Comparison of ENCODE assay signal across 16 cellular contexts in the genomic region with DNA sequence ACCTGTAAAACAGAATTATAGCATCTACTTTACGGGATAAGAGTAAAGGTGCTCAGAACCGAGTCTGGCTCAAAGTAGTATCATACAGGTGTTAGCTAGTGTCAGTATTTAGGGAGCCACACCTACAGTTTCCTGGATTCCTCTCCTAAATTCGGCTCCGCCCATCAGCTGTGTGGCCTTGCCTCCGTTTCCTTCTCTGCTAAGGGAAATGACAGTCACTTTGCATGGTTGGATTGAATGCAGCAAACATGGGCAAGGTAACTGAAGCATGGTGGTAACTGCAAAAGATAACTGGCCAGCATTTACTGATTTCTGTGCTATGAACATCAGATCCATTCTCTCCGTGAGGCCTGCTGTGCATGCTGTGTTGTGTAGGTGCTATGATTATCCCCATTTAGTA. TPM values are rescaled to one million over a fixed set of nuclear protein-coding genes. Genes with fewer than 3 reads are reported as not detected.
DNase-seq lines count a peak whose midpoint lies in the region; ATAC-seq, FAIRE-seq and TF ChIP-seq lines count a peak whose summit lies in the region.
"Had no signal": no experiment of that assay in that cellular context is flagged by ENCODE, and none has a peak within 500 bp of the region (broad histone marks: within the 10 kb centered on the region; RNA-seq: fewer than 3 reads in every experiment).

No MANE protein-coding gene starts in this region.

- no peaks in the 10 kb centered on the region for H3K36me3 ChIP-seq in CD4-positive, alpha-beta memory T cell (ENCODE audit: insufficient read depth, low read length)
- H3K36me3 ChIP-seq in naive thymus-derived CD4-positive, alpha-beta T cell (ENCODE audit: control insufficient read depth in 2 of 3, insufficient read depth in 3 of 3, low read length in 3 of 3), result no peaks in the 10 kb centered on the region

- intact Hi-C loops in CD4-positive, alpha-beta memory T cell (cut with micrococcal nuclease), result loop anchor here (5.0 kb wide), 1 partner anchor 35 kb away; no protein-coding TSS in a partner anchor
- intact Hi-C loops in activated T-helper 1 cell treated with anti-CD3 and anti-CD28 coated beads, Interleukin-12 subunit alpha, Interleukin-12 subunit beta, Interleukin-2, Interleukin-4 antibody, amounts not matched to agents 30 ng/mL and 10 ng/mL and 1 ng/mL, durations not matched to agents 14 hours and 24 hours and 36 hours (cut with micrococcal nuclease), result loop anchor here (5.0 kb wide), 3 partner anchors 170 to 470 kb away; a partner anchor contains a TSS
- intact Hi-C loops in naive thymus-derived CD4-positive, alpha-beta T cell (cut with micrococcal nuclease), result loop anchor here (5.0 kb wide), 2 partner anchors 355 to 605 kb away; a partner anchor contains a TSS

- H3K9me3 Mint-ChIP-seq in CD4-positive, alpha-beta memory T cell, result peaks cover 0 to 2% (median 0%) of the 10 kb centered on the region in 8 donors
- H3K9me3 Mint-ChIP-seq in activated T-helper 1 cell treated with anti-CD3 and anti-CD28 coated beads, Interleukin-12 subunit alpha, Interleukin-12 subunit beta, Interleukin-2, Interleukin-4 antibody, amounts not matched to agents 30 ng/mL and 10 ng/mL and 1 ng/mL, durations not matched to agents 14 hours and 24 hours and 36 hours, result no peaks in the 10 kb centered on the region
- H3K9me3 Mint-ChIP-seq in naive thymus-derived CD4-positive, alpha-beta T cell, result peaks cover 0 to 5% (median 0%) of the 10 kb centered on the region in 11 donors

- WGBS in A549 (ENCODE audit: missing lambda C conversion rate), result 82% methylated on average over 6 of the region's 6 CpGs

- no peak for TF ChIP-seq RAD21 in A549 (conservative IDR thresholded peaks at IDR 0.05 in 1 of 2, IDR thresholded peaks at IDR 0.05 in 1 of 2)

- H3K36me3 Mint-ChIP-seq in CD4-positive, alpha-beta memory T cell, result peaks cover 8 to 14% of the 10 kb centered on the region in 2 donors
- peaks cover 23% of the 10 kb centered on the region for H3K36me3 Mint-ChIP-seq in activated T-helper 1 cell treated with anti-CD3 and anti-CD28 coated beads, Interleukin-12 subunit alpha, Interleukin-12 subunit beta, Interleukin-2, Interleukin-4 antibody, amounts not matched to agents 30 ng/mL and 10 ng/mL and 1 ng/mL, durations not matched to agents 14 hours and 24 hours and 36 hours (ENCODE audit: low read depth)
- H3K36me3 Mint-ChIP-seq in naive thymus-derived CD4-positive, alpha-beta T cell, result peaks cover 0 to 39% (median 10%) of the 10 kb centered on the region in 5 donors

- no peaks in the 10 kb centered on the region for H3K27me3 ChIP-seq in CD4-positive, alpha-beta memory T cell (ENCODE audit: insufficient read depth, low read length)
- no peaks in the 10 kb centered on the region for H3K27me3 ChIP-seq in naive thymus-derived CD4-positive, alpha-beta T cell (ENCODE audit: control insufficient read depth in 2 of 2, insufficient read depth in 2 of 2, low read length in 2 of 2)

- CTCF ChIA-PET in A549 (lab: Yijun Ruan, JAX), result interaction anchor here (0.6 kb wide), 1 partner anchor 80 kb away, joined by 3 read pairs; no protein-coding TSS in a partner anchor
- CTCF ChIA-PET in CD4-positive, alpha-beta memory T cell (lab: Charles Lee; ENCODE audit: partially characterized antibody), result interaction anchor here (1.1 to 3.4 kb wide), 3 partner anchors 19 to 80 kb away, joined by 3 to 15 read pairs (median 7); no protein-coding TSS in a partner anchor
- CTCF ChIA-PET in naive thymus-derived CD4-positive, alpha-beta T cell (lab: Charles Lee), result interaction anchor here (2.0 kb wide), 1 partner anchor 19 kb away, joined by 6 read pairs; no protein-coding TSS in a partner anchor

- peak overlapping the region; percentile 70 to 88 (median 80) for H3K4me3 Mint-ChIP-seq in CD4-positive, alpha-beta memory T cell
- H3K4me3 Mint-ChIP-seq in activated T-helper 1 cell treated with anti-CD3 and anti-CD28 coated beads, Interleukin-12 subunit alpha, Interleukin-12 subunit beta, Interleukin-2, Interleukin-4 antibody, amounts not matched to agents 30 ng/mL and 10 ng/mL and 1 ng/mL, durations not matched to agents 14 hours and 24 hours and 36 hours, result peak overlapping the region; percentile 81
- peak overlapping the region; percentile 73 to 91 (median 84) for H3K4me3 Mint-ChIP-seq in naive thymus-derived CD4-positive, alpha-beta T cell

- TF ChIP-seq EP300 in A549 (IDR thresholded peaks at IDR 0.05), result no peak

- TF ChIP-seq POLR2A in A549 (IDR thresholded peaks at IDR 0.05; ENCODE audit: low read length), result no peak

- no peaks in the 10 kb centered on the region for H3K9me3 ChIP-seq in A549
- H3K9me3 ChIP-seq in CD4-positive, alpha-beta memory T cell (ENCODE audit: control insufficient read depth in 1 of 2, low read length in 2 of 2), result no peaks in the 10 kb centered on the region
- no peaks in the 10 kb centered on the region for H3K9me3 ChIP-seq in naive thymus-derived CD4-positive, alpha-beta T cell (ENCODE audit: control insufficient read depth in 2 of 3, low read length in 3 of 3)

- H3K27ac ChIP-seq in A549, result no peak overlapping the region
- H3K27ac ChIP-seq in CD4-positive, alpha-beta memory T cell (ENCODE audit: low read depth, low read length), result peak overlapping the region; percentile 95
- H3K27ac ChIP-seq in naive thymus-derived CD4-positive, alpha-beta T cell (ENCODE audit: low read depth, low read length), result peak overlapping the region; percentile 99
- H3K27ac ChIP-seq: PC-9 had no signal

- H3K4me3 ChIP-seq in A549, result no peak overlapping the region
- peak overlapping the region; percentile 65 to 68 for H3K4me3 ChIP-seq in CD4-positive, alpha-beta memory T cell (ENCODE audit: low read length in 2 of 2)
- H3K4me3 ChIP-seq in naive thymus-derived CD4-positive, alpha-beta T cell (ENCODE audit: low read length), result peak overlapping the region; percentile 53
- H3K4me3 ChIP-seq: PC-9 had no signal

- H3K4me1 Mint-ChIP-seq in CD4-positive, alpha-beta memory T cell, result peaks cover 47 to 86% (median 69%) of the 10 kb centered on the region in 4 donors
- H3K4me1 Mint-ChIP-seq in activated T-helper 1 cell treated with anti-CD3 and anti-CD28 coated beads, Interleukin-12 subunit alpha, Interleukin-12 subunit beta, Interleukin-2, Interleukin-4 antibody, amounts not matched to agents 30 ng/mL and 10 ng/mL and 1 ng/mL, durations not matched to agents 14 hours and 24 hours and 36 hours (ENCODE audit: low read depth), result peaks cover 70% of the 10 kb centered on the region
- H3K4me1 Mint-ChIP-seq in naive thymus-derived CD4-positive, alpha-beta T cell, result peaks cover 36 to 80% (median 73%) of the 10 kb centered on the region in 7 donors

- ATAC-seq in A549, result no peak
- no peak for ATAC-seq in naive thymus-derived CD4-positive, alpha-beta T cell
- no peak for ATAC-seq in HG02981 (IDR thresholded peaks at IDR 0.05; ENCODE audit: unreplicated experiment)
- no peak for ATAC-seq in HG03025 (IDR thresholded peaks at IDR 0.05; ENCODE audit: low FRiP score, unreplicated experiment)
- ATAC-seq in GM18519 (IDR thresholded peaks at IDR 0.05; ENCODE audit: low FRiP score, unreplicated experiment), result no peak
- ATAC-seq: right cardiac atrium had no signal

- POLR2A ChIA-PET in A549 (lab: Yijun Ruan, JAX), result interaction anchor here (0.7 to 0.9 kb wide), 2 partner anchors 37 to 82 kb away, joined by 3 to 7 read pairs; a partner anchor contains a TSS
- POLR2A ChIA-PET in CD4-positive, alpha-beta memory T cell (lab: Charles Lee; ENCODE audit: partially characterized antibody), result interaction anchor here (0.9 to 3.2 kb wide), 17 partner anchors 9 to 589 kb away, joined by 3 to 17 read pairs (median 8); a partner anchor contains a TSS
- POLR2A ChIA-PET in naive thymus-derived CD4-positive, alpha-beta T cell (lab: Charles Lee), result interaction anchor here (0.6 to 2.8 kb wide), 11 partner anchors 9 to 698 kb away, joined by 3 to 20 read pairs (median 4); a partner anchor contains a TSS

- peak overlapping the region; percentile 73 to 92 (median 91) for H3K27ac Mint-ChIP-seq in CD4-positive, alpha-beta memory T cell
- peak overlapping the region; percentile 85 for H3K27ac Mint-ChIP-seq in activated T-helper 1 cell treated with anti-CD3 and anti-CD28 coated beads, Interleukin-12 subunit alpha, Interleukin-12 subunit beta, Interleukin-2, Interleukin-4 antibody, amounts not matched to agents 30 ng/mL and 10 ng/mL and 1 ng/mL, durations not matched to agents 14 hours and 24 hours and 36 hours
- peak overlapping the region; percentile 78 to 96 (median 88) for H3K27ac Mint-ChIP-seq in naive thymus-derived CD4-positive, alpha-beta T cell

- peak overlapping the region; percentile 97; the same call in 2 of the 3 replicates for H3K4me2 ChIP-seq in A549
- H3K4me2 ChIP-seq: PC-9 had no signal

- FAIRE-seq in A549 (lab: Jason Lieb, UNC), result no peak

- no peaks in the 10 kb centered on the region for H3K27me3 Mint-ChIP-seq in CD4-positive, alpha-beta memory T cell
- no peaks in the 10 kb centered on the region for H3K27me3 Mint-ChIP-seq in activated T-helper 1 cell treated with anti-CD3 and anti-CD28 coated beads, Interleukin-12 subunit alpha, Interleukin-12 subunit beta, Interleukin-2, Interleukin-4 antibody, amounts not matched to agents 30 ng/mL and 10 ng/mL and 1 ng/mL, durations not matched to agents 14 hours and 24 hours and 36 hours (ENCODE audit: insufficient read depth)
- no peaks in the 10 kb centered on the region for H3K27me3 Mint-ChIP-seq in naive thymus-derived CD4-positive, alpha-beta T cell

- peaks cover 29% of the 10 kb centered on the region; the same call in 2 of the 3 replicates for H3K4me1 ChIP-seq in A549
- H3K4me1 ChIP-seq in CD4-positive, alpha-beta memory T cell (ENCODE audit: insufficient read depth, low read length), result peaks cover 80% of the 10 kb centered on the region
- peaks cover 62 to 64% of the 10 kb centered on the region in 2 donors for H3K4me1 ChIP-seq in naive thymus-derived CD4-positive, alpha-beta T cell (ENCODE audit: control insufficient read depth in 2 of 2, insufficient read depth in 2 of 2, low read length in 2 of 2)

- DNase-seq in A549 (ENCODE audit: low read depth in 1 of 2, low spot score in 1 of 2), result no peak
- DNase-seq in CD4-positive, alpha-beta memory T cell, result peak in 3 of 5 donors; percentile 25 to 28 (median 26)
- peak; percentile 19 for DNase-seq in activated T-helper 1 cell treated with anti-CD3 and anti-CD28 coated beads, Interleukin-12 subunit alpha, Interleukin-12 subunit beta, Interleukin-2, Interleukin-4 antibody, amounts not matched to agents 30 ng/mL and 10 ng/mL and 1 ng/mL, durations not matched to agents 14 hours and 24 hours and 36 hours (ENCODE audit: low spot score)
- peak in 6 of 9 donors; percentile 15 to 54 (median 28) for DNase-seq in naive thymus-derived CD4-positive, alpha-beta T cell
- DNase-seq in nucleus accumbens (lab: John Stamatoyannopoulos, UW), result no peak
- DNase-seq: activated CD4-positive, alpha-beta T cell treated with anti-CD3 and anti-CD28 coated beads for 1 hour; GDM1; NCI-H226; PC-9; right cardiac atrium had no signal

- TF ChIP-seq CTCF in A549 (IDR thresholded peaks at IDR 0.05), result no peak

RNA-seq across cellular contexts. Expression of a gene that starts 2.8 kb away (rescaled TPM):
- 2.7 and 3.0 TPM in 2 replicates for polyA plus RNA-seq in A549 (2011; rRNA removed)
- 1.9 and 2.7 TPM in 2 replicates for polyA plus RNA-seq in A549 (2012; cell fraction: cytosol; rRNA removed)
- 3.5 and 3.7 TPM in 2 replicates for polyA plus RNA-seq in A549 (2012; cell fraction: nucleus; rRNA removed)
- 3.5 to 6.1 TPM (median 5.2 TPM) in 3 replicates for polyA plus RNA-seq in A549 (2017; fragmentation: RNase III; extraction: RNeasy Plus Mini Kit Qiagen cat#74134 plus additional on column Dnase treatment)
- 1.8 and 2.4 TPM in 2 replicates for polyA minus RNA-seq in A549 (2011; rRNA and poly(A)+ RNA removed)
- 10 to 100 TPM; 17.4 to 17.7 TPM for total RNA-seq in CD4-positive, alpha-beta memory T cell
- 10 to 100 TPM in 1 of 2 donors, 1 to 10 TPM in 1; 4.8 to 10.7 TPM for polyA plus RNA-seq in CD4-positive, alpha-beta memory T cell
- 6.5 and 6.9 TPM in 2 replicates for total RNA-seq in activated T-helper 1 cell treated with anti-CD3 and anti-CD28 coated beads, Interleukin-12 subunit alpha, Interleukin-12 subunit beta, Interleukin-2, Interleukin-4 antibody, amounts not matched to agents 30 ng/mL and 10 ng/mL and 1 ng/mL, durations not matched to agents 14 hours and 24 hours and 36 hours
- total RNA-seq in naive thymus-derived CD4-positive, alpha-beta T cell, result 10 to 100 TPM in 3 of 5 experiments, 1 to 10 TPM in 2; 8.9 to 16.3 (median 12.3) TPM
- 1 to 10 TPM; 9.1 to 9.5 TPM for polyA plus RNA-seq in naive thymus-derived CD4-positive, alpha-beta T cell

RNA-seq across cellular contexts. Expression of a gene that starts 7.9 kb away (rescaled TPM):
- 0.13 and 0.21 TPM in 2 replicates for polyA plus RNA-seq in A549 (2011; rRNA removed)
- polyA plus RNA-seq in A549 (2012; cell fraction: cytosol; rRNA removed), result 0.05 and 0.12 TPM in 2 replicates
- 0.07 and 0.11 TPM in 2 replicates for polyA plus RNA-seq in A549 (2012; cell fraction: nucleus; rRNA removed)
- 0.04 to 0.13 TPM (median 0.13 TPM) in 3 replicates for polyA plus RNA-seq in A549 (2017; fragmentation: RNase III; extraction: RNeasy Plus Mini Kit Qiagen cat#74134 plus additional on column Dnase treatment)
- 0.12 and 0.29 TPM in 2 replicates for polyA minus RNA-seq in A549 (2011; rRNA and poly(A)+ RNA removed)
- 1 to 10 TPM; 3.5 to 4.3 TPM for total RNA-seq in CD4-positive, alpha-beta memory T cell
- polyA plus RNA-seq in CD4-positive, alpha-beta memory T cell, result 1 to 10 TPM in 1 of 2 donors, under 1 TPM in 1; 1.00 to 2.2 TPM
- total RNA-seq in activated T-helper 1 cell treated with anti-CD3 and anti-CD28 coated beads, Interleukin-12 subunit alpha, Interleukin-12 subunit beta, Interleukin-2, Interleukin-4 antibody, amounts not matched to agents 30 ng/mL and 10 ng/mL and 1 ng/mL, durations not matched to agents 14 hours and 24 hours and 36 hours, result 14.3 and 14.4 TPM in 2 replicates
- 10 to 100 TPM in 1 of 5 experiments, 1 to 10 TPM in 2, under 1 TPM in 2; 0.50 to 25.3 (median 1.7) TPM for total RNA-seq in naive thymus-derived CD4-positive, alpha-beta T cell
- under 1 TPM; 0.35 to 0.41 TPM for polyA plus RNA-seq in naive thymus-derived CD4-positive, alpha-beta T cell
- total RNA-seq: HT-29, PC-9 had no signal

RNA-seq across cellular contexts. Expression of a gene that starts 31.0 kb away (rescaled TPM):
- not detected in 2 replicates for polyA plus RNA-seq in A549 (2011; rRNA removed)
- not detected in 2 replicates for polyA plus RNA-seq in A549 (2012; cell fraction: cytosol; rRNA removed)
- polyA plus RNA-seq in A549 (2012; cell fraction: nucleus; rRNA removed), result not detected in 2 replicates
- polyA plus RNA-seq in A549 (2017; fragmentation: RNase III; extraction: RNeasy Plus Mini Kit Qiagen cat#74134 plus additional on column Dnase treatment), result not detected in 3 replicates
- not detected in 2 replicates for polyA minus RNA-seq in A549 (2011; rRNA and poly(A)+ RNA removed)
- total RNA-seq in CD4-positive, alpha-beta memory T cell, result not detected
- polyA plus RNA-seq in CD4-positive, alpha-beta memory T cell, result not detected
- not detected in 2 replicates for total RNA-seq in activated T-helper 1 cell treated with anti-CD3 and anti-CD28 coated beads, Interleukin-12 subunit alpha, Interleukin-12 subunit beta, Interleukin-2, Interleukin-4 antibody, amounts not matched to agents 30 ng/mL and 10 ng/mL and 1 ng/mL, durations not matched to agents 14 hours and 24 hours and 36 hours
- not detected for total RNA-seq in naive thymus-derived CD4-positive, alpha-beta T cell
- polyA plus RNA-seq in naive thymus-derived CD4-positive, alpha-beta T cell, result not detected
- total RNA-seq: HT-29, kidney epithelial cell, PC-9, right cardiac atrium, temporal lobe had no signal
- polyA plus RNA-seq: right cardiac atrium had no signal

RNA-seq across cellular contexts. Expression of a gene that starts 37.2 kb away (rescaled TPM):
- polyA plus RNA-seq in A549 (2011; rRNA removed), result 8.8 and 11.4 TPM in 2 replicates
- polyA plus RNA-seq in A549 (2012; cell fraction: cytosol; rRNA removed), result 8.6 and 11.7 TPM in 2 replicates
- polyA plus RNA-seq in A549 (2012; cell fraction: nucleus; rRNA removed), result 30.3 and 36.7 TPM in 2 replicates
- polyA plus RNA-seq in A549 (2017; fragmentation: RNase III; extraction: RNeasy Plus Mini Kit Qiagen cat#74134 plus additional on column Dnase treatment), result 10.8 to 11.8 TPM (median 10.9 TPM) in 3 replicates
- polyA minus RNA-seq in A549 (2011; rRNA and poly(A)+ RNA removed), result 9.1 and 16.9 TPM in 2 replicates
- total RNA-seq in CD4-positive, alpha-beta memory T cell, result 10 to 100 TPM; 27.1 to 27.7 TPM
- polyA plus RNA-seq in CD4-positive, alpha-beta memory T cell, result 10 to 100 TPM; 22.6 to 33.1 TPM
- total RNA-seq in activated T-helper 1 cell treated with anti-CD3 and anti-CD28 coated beads, Interleukin-12 subunit alpha, Interleukin-12 subunit beta, Interleukin-2, Interleukin-4 antibody, amounts not matched to agents 30 ng/mL and 10 ng/mL and 1 ng/mL, durations not matched to agents 14 hours and 24 hours and 36 hours, result 26.0 and 28.5 TPM in 2 replicates
- 10 to 100 TPM; 19.0 to 34.0 (median 27.6) TPM for total RNA-seq in naive thymus-derived CD4-positive, alpha-beta T cell
- polyA plus RNA-seq in naive thymus-derived CD4-positive, alpha-beta T cell, result 10 to 100 TPM; 25.3 to 34.9 TPM

RNA-seq across cellular contexts. Expression of a gene that starts 39.3 kb away (rescaled TPM):
- polyA plus RNA-seq in A549 (2011; rRNA removed) (not detected in 2 replicates), A549 (2017; fragmentation: RNase III; extraction: RNeasy Plus Mini Kit Qiagen cat#74134 plus additional on column Dnase treatment) (not detected in 3 replicates)
- not detected in 2 replicates for polyA plus RNA-seq in A549 (2012; cell fraction: cytosol; rRNA removed)
- 0.01 TPM in 1 of 2 replicates, not detected in the other for polyA plus RNA-seq in A549 (2012; cell fraction: nucleus; rRNA removed)
- not detected in 2 replicates for polyA minus RNA-seq in A549 (2011; rRNA and poly(A)+ RNA removed)
- 1 to 10 TPM; 1.2 to 1.3 TPM for total RNA-seq in CD4-positive, alpha-beta memory T cell
- polyA plus RNA-seq in CD4-positive, alpha-beta memory T cell, result under 1 TPM in 1 of 2 donors, not detected in 1; 0.03 TPM
- 0.05 and 0.13 TPM in 2 replicates for total RNA-seq in activated T-helper 1 cell treated with anti-CD3 and anti-CD28 coated beads, Interleukin-12 subunit alpha, Interleukin-12 subunit beta, Interleukin-2, Interleukin-4 antibody, amounts not matched to agents 30 ng/mL and 10 ng/mL and 1 ng/mL, durations not matched to agents 14 hours and 24 hours and 36 hours
- 1 to 10 TPM in 4 of 5 experiments, under 1 TPM in 1; 0.58 to 2.2 (median 1.3) TPM for total RNA-seq in naive thymus-derived CD4-positive, alpha-beta T cell
- polyA plus RNA-seq in naive thymus-derived CD4-positive, alpha-beta T cell, result under 1 TPM in 1 of 2 donors, not detected in 1; 0.12 TPM
- total RNA-seq: HT-29, kidney epithelial cell, PC-9, temporal lobe had no signal

Comparison
In these comparisons a context has a peak if more than half of its experiments do, and no peak if none do; other contexts are left out.
1. DNase-seq: peak in CD4-positive, alpha-beta memory T cell (3 of 5), activated T-helper 1 cell treated with anti-CD3 and anti-CD28 coated beads, Interleukin-12 subunit alpha, Interleukin-12 subunit beta, Interleukin-2, Interleukin-4 antibody, amounts not matched to agents 30 ng/mL and 10 ng/mL and 1 ng/mL, durations not matched to agents 14 hours and 24 hours and 36 hours (single experiment) and naive thymus-derived CD4-positive, alpha-beta T cell (6 of 9); none in A549 (0 of 2) and nucleus accumbens (0 of 56).
2. H3K27ac ChIP-seq: peak in CD4-positive, alpha-beta memory T cell (single experiment) and naive thymus-derived CD4-positive, alpha-beta T cell (single experiment); none in A549 (0 of 2).
3. Peak in every context shown above with its lines, with median percentiles within 50 percentile points of each other: H3K27ac Mint-ChIP-seq and H3K4me3 Mint-ChIP-seq.